In the genomic region with DNA sequence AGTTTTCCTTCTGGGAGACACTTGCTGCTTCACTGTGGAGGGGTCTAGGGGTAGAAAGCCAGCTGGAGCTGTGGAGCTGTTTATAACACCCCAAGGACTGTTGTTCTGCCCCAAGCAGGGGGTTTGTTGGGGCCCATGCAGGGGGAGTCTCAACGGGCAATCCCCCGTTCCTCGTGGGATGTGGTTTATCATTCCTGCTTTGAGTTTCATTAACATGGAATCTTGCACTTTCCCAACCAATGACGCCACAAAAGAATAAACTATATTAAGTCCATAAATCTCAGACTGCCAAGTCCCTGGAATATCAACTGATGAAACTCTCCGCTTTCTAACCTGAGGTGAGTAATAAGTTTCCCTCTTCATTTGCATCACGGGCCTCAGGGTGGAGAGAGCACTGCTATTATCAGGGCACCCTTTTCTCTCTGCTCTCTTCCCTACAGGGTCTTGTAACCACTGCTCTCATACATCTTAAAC, we compare ENCODE assay signal across 9 cellular contexts.
DNase-seq lines count a peak whose midpoint lies in the region; TF ChIP-seq lines count a peak whose summit lies in the region.
"Had no signal": no experiment of that assay in that cellular context is flagged by ENCODE, and none has a peak within 500 bp of the region (broad histone marks: within the 10 kb centered on the region; RNA-seq: fewer than 3 reads in every experiment).

No MANE protein-coding gene starts in this region.

- H3K4me1 Mint-ChIP-seq in HFFc6 (ENCODE audit: low read depth) = peaks cover 42% of the 10 kb centered on the region
- peaks cover 22% of the 10 kb centered on the region for H3K4me1 Mint-ChIP-seq in nephron

- H3K27ac Mint-ChIP-seq in HFFc6 = peak overlapping the region; percentile 98
- H3K27ac Mint-ChIP-seq in nephron = peak overlapping the region; percentile 84 to 89 (median 84)

- H3K4me3 ChIP-seq in AG10803 (ENCODE audit: low read length) (no peak overlapping the region), choroid plexus epithelial cell (ENCODE audit: low read depth, low read length) (peak overlapping the region; percentile 47)

- TF ChIP-seq CTCF in AG10803 (conservative IDR thresholded peaks at IDR 0.05; ENCODE audit: low read length) = no peak
- no peak for TF ChIP-seq CTCF in HFFc6 (IDR thresholded peaks at IDR 0.05)
- no peak for TF ChIP-seq CTCF in choroid plexus epithelial cell (conservative IDR thresholded peaks at IDR 0.05; ENCODE audit: low read depth, low read length)
- no peak for TF ChIP-seq CTCF in nephron (IDR thresholded peaks at IDR 0.05; ENCODE audit: unreplicated experiment in 3 of 3)

- H3K36me3 Mint-ChIP-seq in HFFc6 (ENCODE audit: low read depth) (no peaks in the 10 kb centered on the region), nephron (ENCODE audit: low read depth) (no peaks in the 10 kb centered on the region)

- H3K4me3 Mint-ChIP-seq in HFFc6 (peak overlapping the region; percentile 85; the same call in 1 of the 2 replicates), nephron (peak overlapping the region; percentile 4 to 61 (median 37))

- H3K27me3 Mint-ChIP-seq in HFFc6 (ENCODE audit: insufficient read depth) (peaks cover 4% of the 10 kb centered on the region), nephron (ENCODE audit: low read depth) (peaks cover 7% of the 10 kb centered on the region)

- H3K9me3 Mint-ChIP-seq in HFFc6 (peaks cover 5% of the 10 kb centered on the region; the same call in 1 of the 2 replicates), nephron (peaks cover 19% of the 10 kb centered on the region)

- DNase-seq in AG10803 (ENCODE audit: low read depth) (peak; percentile 58), HFFc6 (no peak), choroid plexus epithelial cell (ENCODE audit: low read depth) (no peak), NCI-H1694 (lab: John Stamatoyannopoulos, UW) (no peak), COLO668 (lab: John Stamatoyannopoulos, UW; ENCODE audit: unreplicated experiment) (no peak), hepatic stellate cell (ENCODE audit: low spot score) (no peak)
- no peak for DNase-seq in stimulated activated CD4-positive, alpha-beta T cell treated with anti-CD3 and anti-CD28 coated beads, Interleukin-4, amount 100 ng/mL, for 1 hour
- DNase-seq: psoas muscle had no signal
